ENCODE assay signal across 1 cellular context in genomic region chr7:48224042-48224441, GRCh38.
TF ChIP-seq lines count a peak whose summit lies in the region.

No MANE protein-coding gene starts in this region.

TF ChIP-seq in H1, 55 proteins besides CTCF, POLR2A, EP300 and RAD21 (continued from another document):
- TF ChIP-seq, protein P1, sequence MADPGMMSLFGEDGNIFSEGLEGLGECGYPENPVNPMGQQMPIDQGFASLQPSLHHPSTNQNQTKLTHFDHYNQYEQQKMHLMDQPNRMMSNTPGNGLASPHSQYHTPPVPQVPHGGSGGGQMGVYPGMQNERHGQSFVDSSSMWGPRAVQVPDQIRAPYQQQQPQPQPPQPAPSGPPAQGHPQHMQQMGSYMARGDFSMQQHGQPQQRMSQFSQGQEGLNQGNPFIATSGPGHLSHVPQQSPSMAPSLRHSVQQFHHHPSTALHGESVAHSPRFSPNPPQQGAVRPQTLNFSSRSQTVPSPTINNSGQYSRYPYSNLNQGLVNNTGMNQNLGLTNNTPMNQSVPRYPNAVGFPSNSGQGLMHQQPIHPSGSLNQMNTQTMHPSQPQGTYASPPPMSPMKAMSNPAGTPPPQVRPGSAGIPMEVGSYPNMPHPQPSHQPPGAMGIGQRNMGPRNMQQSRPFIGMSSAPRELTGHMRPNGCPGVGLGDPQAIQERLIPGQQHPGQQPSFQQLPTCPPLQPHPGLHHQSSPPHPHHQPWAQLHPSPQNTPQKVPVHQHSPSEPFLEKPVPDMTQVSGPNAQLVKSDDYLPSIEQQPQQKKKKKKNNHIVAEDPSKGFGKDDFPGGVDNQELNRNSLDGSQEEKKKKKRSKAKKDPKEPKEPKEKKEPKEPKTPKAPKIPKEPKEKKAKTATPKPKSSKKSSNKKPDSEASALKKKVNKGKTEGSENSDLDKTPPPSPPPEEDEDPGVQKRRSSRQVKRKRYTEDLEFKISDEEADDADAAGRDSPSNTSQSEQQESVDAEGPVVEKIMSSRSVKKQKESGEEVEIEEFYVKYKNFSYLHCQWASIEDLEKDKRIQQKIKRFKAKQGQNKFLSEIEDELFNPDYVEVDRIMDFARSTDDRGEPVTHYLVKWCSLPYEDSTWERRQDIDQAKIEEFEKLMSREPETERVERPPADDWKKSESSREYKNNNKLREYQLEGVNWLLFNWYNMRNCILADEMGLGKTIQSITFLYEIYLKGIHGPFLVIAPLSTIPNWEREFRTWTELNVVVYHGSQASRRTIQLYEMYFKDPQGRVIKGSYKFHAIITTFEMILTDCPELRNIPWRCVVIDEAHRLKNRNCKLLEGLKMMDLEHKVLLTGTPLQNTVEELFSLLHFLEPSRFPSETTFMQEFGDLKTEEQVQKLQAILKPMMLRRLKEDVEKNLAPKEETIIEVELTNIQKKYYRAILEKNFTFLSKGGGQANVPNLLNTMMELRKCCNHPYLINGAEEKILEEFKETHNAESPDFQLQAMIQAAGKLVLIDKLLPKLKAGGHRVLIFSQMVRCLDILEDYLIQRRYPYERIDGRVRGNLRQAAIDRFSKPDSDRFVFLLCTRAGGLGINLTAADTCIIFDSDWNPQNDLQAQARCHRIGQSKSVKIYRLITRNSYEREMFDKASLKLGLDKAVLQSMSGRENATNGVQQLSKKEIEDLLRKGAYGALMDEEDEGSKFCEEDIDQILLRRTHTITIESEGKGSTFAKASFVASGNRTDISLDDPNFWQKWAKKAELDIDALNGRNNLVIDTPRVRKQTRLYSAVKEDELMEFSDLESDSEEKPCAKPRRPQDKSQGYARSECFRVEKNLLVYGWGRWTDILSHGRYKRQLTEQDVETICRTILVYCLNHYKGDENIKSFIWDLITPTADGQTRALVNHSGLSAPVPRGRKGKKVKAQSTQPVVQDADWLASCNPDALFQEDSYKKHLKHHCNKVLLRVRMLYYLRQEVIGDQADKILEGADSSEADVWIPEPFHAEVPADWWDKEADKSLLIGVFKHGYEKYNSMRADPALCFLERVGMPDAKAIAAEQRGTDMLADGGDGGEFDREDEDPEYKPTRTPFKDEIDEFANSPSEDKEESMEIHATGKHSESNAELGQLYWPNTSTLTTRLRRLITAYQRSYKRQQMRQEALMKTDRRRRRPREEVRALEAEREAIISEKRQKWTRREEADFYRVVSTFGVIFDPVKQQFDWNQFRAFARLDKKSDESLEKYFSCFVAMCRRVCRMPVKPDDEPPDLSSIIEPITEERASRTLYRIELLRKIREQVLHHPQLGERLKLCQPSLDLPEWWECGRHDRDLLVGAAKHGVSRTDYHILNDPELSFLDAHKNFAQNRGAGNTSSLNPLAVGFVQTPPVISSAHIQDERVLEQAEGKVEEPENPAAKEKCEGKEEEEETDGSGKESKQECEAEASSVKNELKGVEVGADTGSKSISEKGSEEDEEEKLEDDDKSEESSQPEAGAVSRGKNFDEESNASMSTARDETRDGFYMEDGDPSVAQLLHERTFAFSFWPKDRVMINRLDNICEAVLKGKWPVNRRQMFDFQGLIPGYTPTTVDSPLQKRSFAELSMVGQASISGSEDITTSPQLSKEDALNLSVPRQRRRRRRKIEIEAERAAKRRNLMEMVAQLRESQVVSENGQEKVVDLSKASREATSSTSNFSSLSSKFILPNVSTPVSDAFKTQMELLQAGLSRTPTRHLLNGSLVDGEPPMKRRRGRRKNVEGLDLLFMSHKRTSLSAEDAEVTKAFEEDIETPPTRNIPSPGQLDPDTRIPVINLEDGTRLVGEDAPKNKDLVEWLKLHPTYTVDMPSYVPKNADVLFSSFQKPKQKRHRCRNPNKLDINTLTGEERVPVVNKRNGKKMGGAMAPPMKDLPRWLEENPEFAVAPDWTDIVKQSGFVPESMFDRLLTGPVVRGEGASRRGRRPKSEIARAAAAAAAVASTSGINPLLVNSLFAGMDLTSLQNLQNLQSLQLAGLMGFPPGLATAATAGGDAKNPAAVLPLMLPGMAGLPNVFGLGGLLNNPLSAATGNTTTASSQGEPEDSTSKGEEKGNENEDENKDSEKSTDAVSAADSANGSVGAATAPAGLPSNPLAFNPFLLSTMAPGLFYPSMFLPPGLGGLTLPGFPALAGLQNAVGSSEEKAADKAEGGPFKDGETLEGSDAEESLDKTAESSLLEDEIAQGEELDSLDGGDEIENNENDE (IDR thresholded peaks at IDR 0.05; ENCODE audit: insufficient replicate concordance, low read length) = no peak
- TF ChIP-seq ZNF274 (IDR thresholded peaks at IDR 0.05; ENCODE audit: borderline replicate concordance, extremely low read depth, low read length) (no peak), PHF8 (conservative IDR thresholded peaks at IDR 0.05; ENCODE audit: low read depth, low read length) (no peak), POU5F1 (IDR thresholded peaks at IDR 0.05; ENCODE audit: low read depth, low read length) (no peak), BACH1 (IDR thresholded peaks at IDR 0.05; ENCODE audit: low read length) (no peak)
- TF ChIP-seq, protein P2, sequence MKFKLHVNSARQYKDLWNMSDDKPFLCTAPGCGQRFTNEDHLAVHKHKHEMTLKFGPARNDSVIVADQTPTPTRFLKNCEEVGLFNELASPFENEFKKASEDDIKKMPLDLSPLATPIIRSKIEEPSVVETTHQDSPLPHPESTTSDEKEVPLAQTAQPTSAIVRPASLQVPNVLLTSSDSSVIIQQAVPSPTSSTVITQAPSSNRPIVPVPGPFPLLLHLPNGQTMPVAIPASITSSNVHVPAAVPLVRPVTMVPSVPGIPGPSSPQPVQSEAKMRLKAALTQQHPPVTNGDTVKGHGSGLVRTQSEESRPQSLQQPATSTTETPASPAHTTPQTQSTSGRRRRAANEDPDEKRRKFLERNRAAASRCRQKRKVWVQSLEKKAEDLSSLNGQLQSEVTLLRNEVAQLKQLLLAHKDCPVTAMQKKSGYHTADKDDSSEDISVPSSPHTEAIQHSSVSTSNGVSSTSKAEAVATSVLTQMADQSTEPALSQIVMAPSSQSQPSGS (IDR thresholded peaks at IDR 0.05; ENCODE audit: low read length) = no peak
